Comparison of ENCODE assay signal across 9 cellular contexts in genomic region chr17:54426287-54426886, GRCh38.
DNase-seq lines count a peak whose midpoint lies in the region; ATAC-seq and TF ChIP-seq lines count a peak whose summit lies in the region.
"Had no signal": no experiment of that assay in that cellular context is flagged by ENCODE, and none has a peak within 500 bp of the region (broad histone marks: within the 10 kb centered on the region; RNA-seq: fewer than 3 reads in every experiment).

No MANE protein-coding gene starts in this region.

- H3K4me1 Mint-ChIP-seq in MCF 10A (ENCODE audit: insufficient read depth, unreplicated experiment) = no peaks in the 10 kb centered on the region
- H3K4me1 Mint-ChIP-seq in activated T-cell treated with anti-CD3 and anti-CD28 coated beads, Interleukin-2, amount 50 U/mL, for 24 hours (ENCODE audit: low read depth) = no peaks in the 10 kb centered on the region
- H3K4me1 Mint-ChIP-seq in activated T-helper 17 cell treated with anti-CD3 and anti-CD28 coated beads, Interleukin-2, amount 50 U/mL, for 72 hours = no peaks in the 10 kb centered on the region
- H3K4me1 Mint-ChIP-seq: activated CD4-positive, alpha-beta T cell treated with anti-CD3 and anti-CD28 coated beads, Interleukin-2, amount 10 ng/mL, durations not matched to agents 7 days and 5 days had no signal

- H3K27me3 Mint-ChIP-seq in MCF 10A (ENCODE audit: insufficient read depth, unreplicated experiment) = no peaks in the 10 kb centered on the region
- no peaks in the 10 kb centered on the region for H3K27me3 Mint-ChIP-seq in activated T-cell treated with anti-CD3 and anti-CD28 coated beads, Interleukin-2, amount 50 U/mL, for 24 hours
- no peaks in the 10 kb centered on the region for H3K27me3 Mint-ChIP-seq in activated T-helper 17 cell treated with anti-CD3 and anti-CD28 coated beads, Interleukin-2, amount 50 U/mL, for 72 hours
- H3K27me3 Mint-ChIP-seq: activated CD4-positive, alpha-beta T cell treated with anti-CD3 and anti-CD28 coated beads, Interleukin-2, amount 10 ng/mL, durations not matched to agents 7 days and 5 days had no signal

- intact Hi-C loops in MCF 10A (cut with micrococcal nuclease) = loop anchor here (1.0 to 5.0 kb wide), 4 partner anchors 254 to 1394 kb away; no protein-coding TSS in a partner anchor

- H2AFZ ChIP-seq in neural cell (ENCODE audit: low read depth, low read length) = no peak overlapping the region

- H3K9ac ChIP-seq in neural cell (ENCODE audit: low read length) = no peak overlapping the region

- TF ChIP-seq RAD21 in neural cell (conservative IDR thresholded peaks at IDR 0.05) = peak; percentile 77

- no peak overlapping the region for H3K27ac Mint-ChIP-seq in MCF 10A (ENCODE audit: low read depth, unreplicated experiment)
- no peak overlapping the region for H3K27ac Mint-ChIP-seq in activated T-cell treated with anti-CD3 and anti-CD28 coated beads, Interleukin-2, amount 50 U/mL, for 24 hours
- no peak overlapping the region for H3K27ac Mint-ChIP-seq in activated T-helper 17 cell treated with anti-CD3 and anti-CD28 coated beads, Interleukin-2, amount 50 U/mL, for 72 hours
- H3K27ac Mint-ChIP-seq: activated CD4-positive, alpha-beta T cell treated with anti-CD3 and anti-CD28 coated beads, Interleukin-2, amount 10 ng/mL, durations not matched to agents 7 days and 5 days had no signal

- no TSS peak for BruUV-seq in MCF 10A (replicated peaks; lab: Mats Ljungman, UMichigan)

- CTCF ChIA-PET in MCF 10A (lab: Yijun Ruan, JAX) = interaction anchor here (0.5 to 2.2 kb wide), 33 partner anchors 8 to 1855 kb away, joined by 3 to 15 read pairs (median 4); no protein-coding TSS in a partner anchor

- no peak overlapping the region for H3K27ac ChIP-seq in neural cell (ENCODE audit: low read length)

- no peak for TF ChIP-seq POLR2A in GM18505 (IDR thresholded peaks at IDR 0.05; ENCODE audit: borderline replicate concordance, extremely low read depth, insufficient read depth, insufficient read length)

- H3K36me3 ChIP-seq in neural cell (ENCODE audit: insufficient read depth, low read length) = no peaks in the 10 kb centered on the region

- H3K9me3 ChIP-seq in neural cell (ENCODE audit: low read length) = no peaks in the 10 kb centered on the region

- peak; percentile 28 for DNase-seq in MV-4-11 (lab: John Stamatoyannopoulos, UW)
- DNase-seq in MCF 10A (ENCODE audit: unreplicated experiment) = peak; percentile 24
- DNase-seq in activated T-cell treated with anti-CD3 and anti-CD28 coated beads, Interleukin-2, amount 50 U/mL, for 24 hours = no peak
- no peak for DNase-seq in activated CD4-positive, alpha-beta T cell treated with anti-CD3 and anti-CD28 coated beads, Interleukin-2, amount 50 U/mL, for 1 hour
- DNase-seq: activated CD4-positive, alpha-beta T cell treated with anti-CD3 and anti-CD28 coated beads, Interleukin-2, amount 10 ng/mL, durations not matched to agents 7 days and 5 days had no signal

- no peaks in the 10 kb centered on the region for H3K27me3 ChIP-seq in neural cell (ENCODE audit: insufficient read depth, low read depth, low read length)

- no peaks in the 10 kb centered on the region for H3K9me3 Mint-ChIP-seq in MCF 10A (ENCODE audit: unreplicated experiment)
- H3K9me3 Mint-ChIP-seq in activated T-cell treated with anti-CD3 and anti-CD28 coated beads, Interleukin-2, amount 50 U/mL, for 24 hours = peaks cover 21% of the 10 kb centered on the region
- peaks cover 6% of the 10 kb centered on the region for H3K9me3 Mint-ChIP-seq in activated T-helper 17 cell treated with anti-CD3 and anti-CD28 coated beads, Interleukin-2, amount 50 U/mL, for 72 hours
- H3K9me3 Mint-ChIP-seq: activated CD4-positive, alpha-beta T cell treated with anti-CD3 and anti-CD28 coated beads, Interleukin-2, amount 10 ng/mL, durations not matched to agents 7 days and 5 days had no signal

- TF ChIP-seq EP300 in neural cell (conservative IDR thresholded peaks at IDR 0.05; ENCODE audit: poor library complexity, severe bottlenecking) = no peak

- POLR2A ChIA-PET in MCF 10A (lab: Yijun Ruan, JAX) = interaction anchor here (0.6 kb wide), 1 partner anchor 54 kb away, joined by 4 read pairs; no protein-coding TSS in a partner anchor

- H3K9me2 ChIP-seq in neural cell (ENCODE audit: insufficient read depth, low read length) = no peaks in the 10 kb centered on the region

- H3K79me2 ChIP-seq in neural cell (replicated peaks; ENCODE audit: insufficient read depth, low read length) = no peaks in the 10 kb centered on the region

- ATAC-seq in GM18505 (IDR thresholded peaks at IDR 0.05; ENCODE audit: unreplicated experiment) = no peak
- no peak for ATAC-seq in activated T-helper 17 cell treated with anti-CD3 and anti-CD28 coated beads, Interleukin-2, amount 50 U/mL, for 72 hours (replicated peaks)

- H3F3A ChIP-seq in neural cell (ENCODE audit: insufficient read depth, low read length, poor library complexity, severe bottlenecking) = no peaks in the 10 kb centered on the region

- H4K20me1 ChIP-seq in neural cell (ENCODE audit: insufficient read depth) = no peaks in the 10 kb centered on the region

- H3K4me3 ChIP-seq in neural cell (ENCODE audit: low read length) = no peak overlapping the region

- no peaks in the 10 kb centered on the region for H3K36me3 Mint-ChIP-seq in MCF 10A (ENCODE audit: insufficient read depth, unreplicated experiment)
- no peaks in the 10 kb centered on the region for H3K36me3 Mint-ChIP-seq in activated T-cell treated with anti-CD3 and anti-CD28 coated beads, Interleukin-2, amount 50 U/mL, for 24 hours (ENCODE audit: low read depth)
- no peaks in the 10 kb centered on the region for H3K36me3 Mint-ChIP-seq in activated T-helper 17 cell treated with anti-CD3 and anti-CD28 coated beads, Interleukin-2, amount 50 U/mL, for 72 hours (ENCODE audit: low read depth)

- peak; percentile 33; the same call in 1 of the 3 replicates for TF ChIP-seq CTCF in GM12872 (IDR thresholded peaks at IDR 0.05; ENCODE audit: insufficient read depth, low read depth, low read length)
- peak; percentile 60 for TF ChIP-seq CTCF in MCF 10A (IDR thresholded peaks at IDR 0.05; ENCODE audit: unreplicated experiment)
- peak; percentile 71 for TF ChIP-seq CTCF in neural cell (IDR thresholded peaks at IDR 0.05; ENCODE audit: poor library complexity, severe bottlenecking)

- no peak overlapping the region for H3K4me3 Mint-ChIP-seq in MCF 10A (ENCODE audit: unreplicated experiment)
- no peak overlapping the region for H3K4me3 Mint-ChIP-seq in activated T-cell treated with anti-CD3 and anti-CD28 coated beads, Interleukin-2, amount 50 U/mL, for 24 hours
- no peak overlapping the region for H3K4me3 Mint-ChIP-seq in activated T-helper 17 cell treated with anti-CD3 and anti-CD28 coated beads, Interleukin-2, amount 50 U/mL, for 72 hours
- H3K4me3 Mint-ChIP-seq: activated CD4-positive, alpha-beta T cell treated with anti-CD3 and anti-CD28 coated beads, Interleukin-2, amount 10 ng/mL, durations not matched to agents 7 days and 5 days had no signal

- no peak overlapping the region for H3K4me2 ChIP-seq in neural cell (ENCODE audit: low read length)

TF ChIP-seq in neural cell, 6 proteins besides CTCF, POLR2A, EP300 and RAD21:
- TF ChIP-seq EZH2 (IDR thresholded peaks at IDR 0.05; ENCODE audit: borderline replicate concordance, insufficient read depth, low read length, poor library complexity, severe bottlenecking) (no peak), TAF1 (IDR thresholded peaks at IDR 0.05; ENCODE audit: low read depth) (no peak), REST (IDR thresholded peaks at IDR 0.05; ENCODE audit: borderline replicate concordance) (no peak), SMC3 (conservative IDR thresholded peaks at IDR 0.05; ENCODE audit: poor library complexity) (peak; percentile 73), POLR2AphosphoS5 (IDR thresholded peaks at IDR 0.05) (no peak)

Comparison
In these comparisons a context has a peak if more than half of its experiments do, and no peak if none do; other contexts are left out.
1. DNase-seq: peak in MV-4-11 (single experiment) and MCF 10A (single experiment); none in activated T-cell treated with anti-CD3 and anti-CD28 coated beads, Interleukin-2, amount 50 U/mL, for 24 hours (single experiment) and activated CD4-positive, alpha-beta T cell treated with anti-CD3 and anti-CD28 coated beads, Interleukin-2, amount 50 U/mL, for 1 hour (single experiment).
2. Peak in every context shown above with its lines, with median percentiles within 50 percentile points of each other: CTCF ChIP-seq.